In genomic region chr10:53574024-53574423, GRCh38 we compare ENCODE assay signal across 28 cellular contexts.
DNase-seq lines count a peak whose midpoint lies in the region; ATAC-seq, FAIRE-seq and TF ChIP-seq lines count a peak whose summit lies in the region.
"Had no signal": no experiment of that assay in that cellular context is flagged by ENCODE, and none has a peak within 500 bp of the region (broad histone marks: within the 10 kb centered on the region; RNA-seq: fewer than 3 reads in every experiment).

No MANE protein-coding gene starts in this region.

- H3K27ac Mint-ChIP-seq in type B pancreatic cell (no peak overlapping the region), MCF 10A (ENCODE audit: low read depth, unreplicated experiment) (no peak overlapping the region)
- H3K27ac Mint-ChIP-seq: B cell; CD4-positive, alpha-beta T cell; CD8-positive, alpha-beta T cell had no signal

- H4K20me1 ChIP-seq in HepG2 (ENCODE audit: insufficient read depth, low read length) = no peaks in the 10 kb centered on the region
- H4K20me1 ChIP-seq: BLaER1 treated with 17β-estradiol and CSF1 and Interleukin-3, amounts not matched to agents 10 nM and 100 nM had no signal

- H2AK5ac ChIP-seq in mesendoderm (ENCODE audit: low read length) (no peak overlapping the region), neuronal stem cell (ENCODE audit: low read depth, low read length) (no peak overlapping the region)

- TF ChIP-seq RAD21 in liver (IDR thresholded peaks at IDR 0.05) (peak in 1 of 2 donors; percentile 15), HepG2 (CRISPR knock-in tag; IDR thresholded peaks at IDR 0.05) (no peak)

- H2BK120ac ChIP-seq in mesendoderm (ENCODE audit: low read depth, low read length) (no peak overlapping the region), neuronal stem cell (ENCODE audit: low read depth, low read length) (no peak overlapping the region)

- CTCF ChIA-PET in HepG2 (lab: Yijun Ruan, JAX; ENCODE audit: low intra/inter-chr PET ratio, low total read pairs) (no interaction called here), MCF 10A (lab: Yijun Ruan, JAX) (interaction anchor here (0.7 kb wide), 1 partner anchor 1152 kb away, joined by 3 read pairs; no protein-coding TSS in a partner anchor)

- POLR2A ChIA-PET in HepG2 (lab: Yijun Ruan, JAX) = no interaction called here
- POLR2A ChIA-PET in MCF 10A (lab: Yijun Ruan, JAX) = no interaction called here

- H3K27me3 Mint-ChIP-seq in type B pancreatic cell = no peaks in the 10 kb centered on the region
- H3K27me3 Mint-ChIP-seq in MCF 10A (ENCODE audit: insufficient read depth, unreplicated experiment) = no peaks in the 10 kb centered on the region
- H3K27me3 Mint-ChIP-seq: B cell; CD4-positive, alpha-beta T cell had no signal

- TF ChIP-seq CTCF in liver (IDR thresholded peaks at IDR 0.05; ENCODE audit: low read depth, low read length, missing input control) (no peak), HepG2 (CRISPR knock-in tag; IDR thresholded peaks at IDR 0.05) (no peak), type B pancreatic cell (conservative IDR thresholded peaks at IDR 0.05) (no peak), MCF 10A (IDR thresholded peaks at IDR 0.05; ENCODE audit: unreplicated experiment) (no peak)

- H3K79me1 ChIP-seq in mesendoderm (ENCODE audit: low read length) = no peaks in the 10 kb centered on the region
- no peaks in the 10 kb centered on the region for H3K79me1 ChIP-seq in neuronal stem cell (ENCODE audit: low read depth, low read length)

- DNase-seq in HepG2 (ENCODE audit: low spot score) (no peak), left lobe of liver (ENCODE audit: low spot score) (no peak), mesendoderm (no peak), neuronal stem cell (ENCODE audit: low spot score) (no peak), type B pancreatic cell (ENCODE audit: extremely low spot score, unreplicated experiment) (no peak), MCF 10A (ENCODE audit: unreplicated experiment) (no peak)
- DNase-seq in effector memory CD4-positive, alpha-beta T cell = no peak
- DNase-seq: AML-193; Caco-2; Calu3; CD4-positive, alpha-beta T cell; CD8-positive, alpha-beta T cell; DMS 273 treated with DMSO at 0.1 percent for 48 hours; DMS153; DMS53; DMS79; DND-41; EL; GDM1 had no signal

- WGBS in liver = 68% methylated on average over 3 of the region's 3 CpGs
- WGBS in HepG2 (ENCODE audit: low lambda C conversion rate) = 31% methylated on average over 3 of the region's 3 CpGs
- WGBS in mesendoderm (ENCODE audit: extremely low coverage, insufficient coverage, low lambda C conversion rate) = no CpG with 5 or more reads among the region's 3 CpGs
- WGBS in neuronal stem cell (ENCODE audit: extremely low coverage in 2 of 2, insufficient read length in 2 of 2, insufficient replicate concordance in 1 of 2), 2 donors = no CpG with 5 or more reads among the region's 3 CpGs

- intact Hi-C loops in HepG2 (cut with micrococcal nuclease; ENCODE audit: unreplicated experiment) = no loop called here
- intact Hi-C loops in MCF 10A (cut with micrococcal nuclease) = no loop called here

- H3K9me3 Mint-ChIP-seq in type B pancreatic cell (no peaks in the 10 kb centered on the region), MCF 10A (ENCODE audit: unreplicated experiment) (no peaks in the 10 kb centered on the region)

- H3K4me3 Mint-ChIP-seq in type B pancreatic cell (no peak overlapping the region), MCF 10A (ENCODE audit: unreplicated experiment) (no peak overlapping the region)
- H3K4me3 Mint-ChIP-seq: B cell; CD4-positive, alpha-beta T cell; CD8-positive, alpha-beta T cell had no signal

- H4K8ac ChIP-seq in mesendoderm (ENCODE audit: low read depth, low read length) (no peak overlapping the region), neuronal stem cell (ENCODE audit: low read depth, low read length) (no peak overlapping the region)

- no peak overlapping the region for H3K4ac ChIP-seq in mesendoderm (ENCODE audit: low read depth, low read length)
- H3K4ac ChIP-seq in neuronal stem cell (ENCODE audit: low read length) = no peak overlapping the region

- in situ Hi-C loops in HepG2 (cut with HindIII; ENCODE audit: extremely low pct_ligation_motif_present, low pct_unique_long_range_greater_than_20kb) = no loop called here

- H3K4me3 ChIP-seq in liver (ENCODE audit: low read depth in 1 of 3, low read length in 3 of 3) (no peak overlapping the region), HepG2 (replicated peaks in 1 of 3; ENCODE audit: insufficient read depth in 1 of 3, low read depth in 2 of 3, low read length in 3 of 3) (no peak overlapping the region), mesendoderm (ENCODE audit: low read length) (no peak overlapping the region), neuronal stem cell (ENCODE audit: low read length in 2 of 2) (no peak overlapping the region)
- H3K4me3 ChIP-seq in effector memory CD4-positive, alpha-beta T cell (ENCODE audit: insufficient read depth, low read depth, low read length, poor library complexity, severe bottlenecking) = no peak overlapping the region
- H3K4me3 ChIP-seq: A549; BLaER1 treated with 17β-estradiol and CSF1 and Interleukin-3, amounts not matched to agents 10 nM and 100 nM; GM12878 had no signal

- H3K36me3 ChIP-seq in liver (ENCODE audit: control insufficient read depth in 4 of 4, insufficient read depth in 3 of 4, low read depth in 1 of 4, low read length in 3 of 4) (no peaks in the 10 kb centered on the region), HepG2 (replicated peaks in 1 of 2; ENCODE audit: control insufficient read depth in 1 of 2, insufficient read depth in 2 of 2, low read length in 2 of 2) (no peaks in the 10 kb centered on the region), mesendoderm (ENCODE audit: control insufficient read depth, insufficient read depth, low read length) (no peaks in the 10 kb centered on the region), neuronal stem cell (replicated peaks in 1 of 2; ENCODE audit: control insufficient read depth in 2 of 2, insufficient read depth in 2 of 2, low read length in 2 of 2) (no peaks in the 10 kb centered on the region)
- no peaks in the 10 kb centered on the region for H3K36me3 ChIP-seq in effector memory CD4-positive, alpha-beta T cell (ENCODE audit: control insufficient read depth, insufficient read depth, low read length)
- H3K36me3 ChIP-seq: BLaER1 treated with 17β-estradiol and CSF1 and Interleukin-3, amounts not matched to agents 10 nM and 100 nM had no signal

- H3K36me3 Mint-ChIP-seq in type B pancreatic cell = no peaks in the 10 kb centered on the region
- H3K36me3 Mint-ChIP-seq in MCF 10A (ENCODE audit: insufficient read depth, unreplicated experiment) = no peaks in the 10 kb centered on the region
- H3K36me3 Mint-ChIP-seq: CD8-positive, alpha-beta T cell had no signal

- H3K23ac ChIP-seq in mesendoderm (ENCODE audit: low read length) (no peak overlapping the region), neuronal stem cell (ENCODE audit: low read depth, low read length, poor library complexity) (no peak overlapping the region)

- TF ChIP-seq POLR2A in HepG2 (IDR thresholded peaks at IDR 0.05; ENCODE audit: insufficient read depth in 1 of 2, low read depth in 2 of 2, low read length in 2 of 2) = no peak

- no peaks in the 10 kb centered on the region for H3K79me2 ChIP-seq in HepG2 (ENCODE audit: insufficient read depth, low read length)
- H3K79me2 ChIP-seq in mesendoderm (ENCODE audit: control insufficient read depth, insufficient read depth, low read length) = no peaks in the 10 kb centered on the region

- no peak overlapping the region for H4K91ac ChIP-seq in neuronal stem cell (ENCODE audit: low read depth, low read length, poor library complexity)

- no TSS peak for BruUV-seq in HepG2 (replicated peaks; lab: Mats Ljungman, UMichigan)
- no TSS peak for BruUV-seq in MCF 10A (replicated peaks; lab: Mats Ljungman, UMichigan)

- H3K9me3 ChIP-seq in liver (ENCODE audit: control insufficient read depth in 4 of 4, low read length in 3 of 4) = no peaks in the 10 kb centered on the region
- no peaks in the 10 kb centered on the region for H3K9me3 ChIP-seq in HepG2 (ENCODE audit: low read length)
- no peaks in the 10 kb centered on the region for H3K9me3 ChIP-seq in neuronal stem cell (replicated peaks in 1 of 2; ENCODE audit: control insufficient read depth in 2 of 2, insufficient read depth in 1 of 2, low read depth in 1 of 2, low read length in 2 of 2)
- no peaks in the 10 kb centered on the region for H3K9me3 ChIP-seq in effector memory CD4-positive, alpha-beta T cell (ENCODE audit: control insufficient read depth, low read length)
- H3K9me3 ChIP-seq: A549; BLaER1 treated with 17β-estradiol and CSF1 and Interleukin-3, amounts not matched to agents 10 nM and 100 nM; Caco-2 had no signal

- no peaks in the 10 kb centered on the region for H3K27me3 ChIP-seq in liver (ENCODE audit: control insufficient read depth in 4 of 4, insufficient read depth in 4 of 4, low read length in 3 of 4)
- no peaks in the 10 kb centered on the region for H3K27me3 ChIP-seq in HepG2 (ENCODE audit: control insufficient read depth in 1 of 2, insufficient read depth in 2 of 2, low read length in 2 of 2)
- H3K27me3 ChIP-seq in mesendoderm (ENCODE audit: insufficient read depth, low read length, poor library complexity) = no peaks in the 10 kb centered on the region
- H3K27me3 ChIP-seq in neuronal stem cell (ENCODE audit: control insufficient read depth in 3 of 3, insufficient read depth in 3 of 3, low read depth in 1 of 3, low read length in 3 of 3) = no peaks in the 10 kb centered on the region
- H3K27me3 ChIP-seq in effector memory CD4-positive, alpha-beta T cell (replicated peaks; ENCODE audit: control insufficient read depth, insufficient read depth, low read length, poor library complexity, severe bottlenecking) = no peaks in the 10 kb centered on the region
- H3K27me3 ChIP-seq: BLaER1 treated with 17β-estradiol and CSF1 and Interleukin-3, amounts not matched to agents 10 nM and 100 nM had no signal

- H3K18ac ChIP-seq in mesendoderm (ENCODE audit: low read length) (no peak overlapping the region), neuronal stem cell (ENCODE audit: low read length) (no peak overlapping the region)

- H3K14ac ChIP-seq in neuronal stem cell (ENCODE audit: low read length) = no peak overlapping the region

- no peak overlapping the region for H2BK5ac ChIP-seq in mesendoderm (ENCODE audit: low read length)
- no peak overlapping the region for H2BK5ac ChIP-seq in neuronal stem cell (ENCODE audit: low read length)

- H3K4me1 Mint-ChIP-seq in type B pancreatic cell (ENCODE audit: unreplicated experiment) (no peaks in the 10 kb centered on the region), MCF 10A (ENCODE audit: insufficient read depth, unreplicated experiment) (no peaks in the 10 kb centered on the region)
- H3K4me1 Mint-ChIP-seq: B cell had no signal

- H3K56ac ChIP-seq in mesendoderm (ENCODE audit: low read length) = peak overlapping the region; percentile 5

- H2AFZ ChIP-seq in HepG2 (ENCODE audit: low read length) = no peak overlapping the region
- peak overlapping the region; percentile 33 for H2AFZ ChIP-seq in neuronal stem cell (ENCODE audit: low read length)

- no peak overlapping the region for H4K5ac ChIP-seq in mesendoderm (ENCODE audit: low read length)

- H3K4me1 ChIP-seq in liver (ENCODE audit: control insufficient read depth in 4 of 4, insufficient read depth in 4 of 4, low read length in 3 of 4) = peaks cover 2 to 22% (median 8%) of the 10 kb centered on the region in 4 donors
- H3K4me1 ChIP-seq in HepG2 (ENCODE audit: insufficient read depth, low read length) = no peaks in the 10 kb centered on the region
- no peaks in the 10 kb centered on the region for H3K4me1 ChIP-seq in mesendoderm (ENCODE audit: control insufficient read depth, low read depth, low read length)
- H3K4me1 ChIP-seq in neuronal stem cell (ENCODE audit: control insufficient read depth in 2 of 2, insufficient read depth in 1 of 2, low read depth in 1 of 2, low read length in 2 of 2) = no peaks in the 10 kb centered on the region
- H3K4me1 ChIP-seq in effector memory CD4-positive, alpha-beta T cell (ENCODE audit: control insufficient read depth, insufficient read depth, low read length, poor library complexity, severe bottlenecking) = no peaks in the 10 kb centered on the region
- H3K4me1 ChIP-seq: A549; BLaER1 treated with 17β-estradiol and CSF1 and Interleukin-3, amounts not matched to agents 10 nM and 100 nM; Caco-2 had no signal

- H3K27ac ChIP-seq in liver (ENCODE audit: low read depth in 1 of 2, low read length in 2 of 2) = peak overlapping the region; percentile 38 to 51
- no peak overlapping the region for H3K27ac ChIP-seq in HepG2 (ENCODE audit: extremely low read length, insufficient read depth, low read length)
- H3K27ac ChIP-seq in mesendoderm (ENCODE audit: low read depth, low read length) = no peak overlapping the region
- no peak overlapping the region for H3K27ac ChIP-seq in neuronal stem cell (replicated peaks; ENCODE audit: low read length)
- H3K27ac ChIP-seq in effector memory CD4-positive, alpha-beta T cell (ENCODE audit: insufficient read depth, low read length, poor library complexity, severe bottlenecking) = no peak overlapping the region
- H3K27ac ChIP-seq: 22Rv1; A549; BLaER1 treated with 17β-estradiol and CSF1 and Interleukin-3, amounts not matched to agents 10 nM and 100 nM; C4-2B had no signal

- no peak for ATAC-seq in HepG2
- ATAC-seq in left lobe of liver = peak; percentile 80
- ATAC-seq: A549; CD8-positive, alpha-beta T cell; GM12878 had no signal

- no peak for TF ChIP-seq EP300 in HepG2 (IDR thresholded peaks at IDR 0.05; ENCODE audit: low read depth in 2 of 2, low read length in 2 of 2)
- TF ChIP-seq EP300 in HepG2 (CRISPR knock-in tag; IDR thresholded peaks at IDR 0.05; ENCODE audit: borderline replicate concordance) = no peak

- no peak overlapping the region for H2BK15ac ChIP-seq in mesendoderm (replicated peaks; ENCODE audit: low read depth)
- H2BK15ac ChIP-seq in neuronal stem cell (ENCODE audit: low read length) = no peak overlapping the region

- FAIRE-seq in HepG2 (lab: Jason Lieb, UNC) = no peak
- FAIRE-seq: A549, GM12878, GM12892, GM18507 had no signal

- H3K4me2 ChIP-seq in HepG2 (ENCODE audit: low read depth, low read length) (no peak overlapping the region), mesendoderm (ENCODE audit: low read length) (no peak overlapping the region), neuronal stem cell (ENCODE audit: insufficient read depth, low read length, poor library complexity, severe bottlenecking) (no peak overlapping the region)
- H3K4me2 ChIP-seq: A549; BLaER1 treated with 17β-estradiol and CSF1 and Interleukin-3, amounts not matched to agents 10 nM and 100 nM had no signal

- H3K9ac ChIP-seq in liver (ENCODE audit: low read depth in 1 of 2, low read length in 2 of 2) (no peak overlapping the region), HepG2 (ENCODE audit: insufficient read depth, low read depth, low read length) (no peak overlapping the region), mesendoderm (ENCODE audit: low read length) (no peak overlapping the region), neuronal stem cell (ENCODE audit: low read depth, low read length, poor library complexity) (no peak overlapping the region)
- H3K9ac ChIP-seq: BLaER1 treated with 17β-estradiol and CSF1 and Interleukin-3, amounts not matched to agents 10 nM and 100 nM had no signal

- no peak overlapping the region for H2BK12ac ChIP-seq in neuronal stem cell (ENCODE audit: low read length)

Comparison
In these comparisons a context has a peak if more than half of its experiments do, and no peak if none do; other contexts are left out.
1. H3K27ac ChIP-seq: peak in liver (2 of 2); none in HepG2 (single experiment), mesendoderm (single experiment), neuronal stem cell (single experiment) and effector memory CD4-positive, alpha-beta T cell (single experiment).